In the genomic region with DNA sequence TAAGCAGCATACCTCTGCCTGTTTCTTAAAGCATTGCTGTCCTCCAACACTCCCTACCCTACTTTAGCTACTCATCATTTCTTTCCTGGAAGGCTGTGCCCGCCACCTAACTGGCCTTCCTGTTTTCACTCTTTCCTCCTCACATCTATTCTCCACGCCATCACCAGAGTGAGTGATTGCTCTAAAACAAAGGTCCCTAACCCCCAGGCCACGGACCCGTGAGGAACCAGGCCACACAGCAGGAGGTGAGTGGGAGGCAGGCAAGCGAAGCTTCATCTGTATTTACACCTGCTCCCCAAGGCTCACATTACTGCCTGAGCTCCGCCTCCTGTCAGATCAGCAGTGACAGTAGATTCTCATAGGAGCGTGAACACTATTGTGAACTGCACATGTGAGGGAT, we compare ENCODE assay signal across 28 cellular contexts.
"Had no signal": no experiment of that assay in that cellular context is flagged by ENCODE, and none has a peak within 500 bp of the region (broad histone marks: within the 10 kb centered on the region; RNA-seq: fewer than 3 reads in every experiment).

No MANE protein-coding gene starts in this region.

- H3K4me2 ChIP-seq: PC-9 had no signal

- DNase-seq: activated CD4-positive, alpha-beta memory T cell treated with anti-CD3 and anti-CD28 coated beads, Interleukin-2, amount 10 ng/mL, durations not matched to agents 7 days and 5 days; activated CD4-positive, alpha-beta T cell treated with anti-CD3 and anti-CD28 coated beads for 1 hour; activated CD4-positive, alpha-beta T cell treated with anti-CD3 and anti-CD28 coated beads for 48 hours; activated CD4-positive, CD25-positive, alpha-beta regulatory T cell; activated CD8-positive, alpha-beta memory T cell treated with anti-CD3 and anti-CD28 coated beads for 24 hours; activated CD8-positive, alpha-beta memory T cell treated with anti-CD3 and anti-CD28 coated beads, Interleukin-2, amount 10 ng/mL, durations not matched to agents 7 days and 5 days; activated CD8-positive, alpha-beta memory T cell treated with anti-CD3 and anti-CD28 coated beads, Interleukin-2, amount 50 U/mL, for 48 hours; activated effector memory CD4-positive, alpha-beta T cell treated with Interleukin-2 at 50 U/mL for 16 hours; activated naive CD4-positive, alpha-beta T cell treated with anti-CD3 and anti-CD28 coated beads, Interleukin-2, amount 10 ng/mL, durations not matched to agents 7 days and 5 days; activated naive CD8-positive, alpha-beta T cell treated with anti-CD3 and anti-CD28 coated beads, Interleukin-2, amount 50 U/mL, for 24 hours; activated T-cell treated with anti-CD3 and anti-CD28 coated beads, Interleukin-2, amount 50 U/mL, for 48 hours; anterior cingulate cortex; central memory CD4-positive, alpha-beta T cell; Karpas-422; NCI-H1105; NCI-H1417 treated with DMSO at 0.1 percent for 48 hours; NCI-H187 treated with DMSO at 0.1 percent for 48 hours; NCI-H2081; NCI-H226; NCI-H446 treated with DMSO at 0.1 percent for 48 hours; NCI-H524; PC-9; Right ventricle myocardium superior; SW 1271; T-helper 1 cell; T-helper 2 cell; T-helper 9 cell; WERI-Rb-1 had no signal

- H3K36me3 ChIP-seq: WERI-Rb-1 had no signal

- ATAC-seq: activated CD8-positive, alpha-beta memory T cell treated with anti-CD3 and anti-CD28 coated beads, Interleukin-2, amount 10 ng/mL, durations not matched to agents 7 days and 5 days; activated naive CD8-positive, alpha-beta T cell treated with anti-CD3 and anti-CD28 coated beads, Interleukin-2, amount 50 U/mL, for 24 hours had no signal

- H3K4me3 ChIP-seq: PC-9 had no signal

- H3K27ac ChIP-seq: PC-9, WERI-Rb-1 had no signal

- H2AFZ ChIP-seq: PC-9 had no signal
